Comparison of ENCODE assay signal across 9 cellular contexts in genomic region chr22:45235101-45235777, GRCh38. TPM values are rescaled to one million over a fixed set of nuclear protein-coding genes. Genes with fewer than 3 reads are reported as not detected.
DNase-seq lines count a peak whose midpoint lies in the region; ATAC-seq, FAIRE-seq and TF ChIP-seq lines count a peak whose summit lies in the region.
"Had no signal": no experiment of that assay in that cellular context is flagged by ENCODE, and none has a peak within 500 bp of the region (broad histone marks: within the 10 kb centered on the region; RNA-seq: fewer than 3 reads in every experiment).

No MANE protein-coding gene starts in this region.

- H3K27ac Mint-ChIP-seq in effector memory CD8-positive, alpha-beta T cell, result peak overlapping the region in 1 of 2 donors; percentile 60

- FAIRE-seq in GM12891 (lab: Jason Lieb, UNC), result peak; percentile 94
- no peak for FAIRE-seq in H54 (lab: Jason Lieb, UNC)

- peaks cover 19 to 47% of the 10 kb centered on the region in 2 donors for H3K4me1 Mint-ChIP-seq in effector memory CD8-positive, alpha-beta T cell (ENCODE audit: low read depth in 2 of 2)

- no peaks in the 10 kb centered on the region for H3K27me3 Mint-ChIP-seq in effector memory CD8-positive, alpha-beta T cell

- DNase-seq in GM12891 (ENCODE audit: insufficient read length, low spot score), result peak; percentile 80
- DNase-seq in KG1 (lab: John Stamatoyannopoulos, UW), result peak; percentile 51
- DNase-seq in effector memory CD8-positive, alpha-beta T cell, result peak in 1 of 3 experiments; percentile 23
- no peak for DNase-seq in putamen (ENCODE audit: low spot score)
- no peak for DNase-seq in H54 (ENCODE audit: insufficient read length, low spot score)
- DNase-seq in AG20443 (ENCODE audit: low spot score), result no peak
- no peak for DNase-seq in 8988T

- peak; percentile 61 for ATAC-seq in GM21381 (IDR thresholded peaks at IDR 0.05; ENCODE audit: unreplicated experiment)
- ATAC-seq in effector memory CD8-positive, alpha-beta T cell (replicated peaks), result peak; percentile 85
- ATAC-seq: body of pancreas had no signal

- H3K9me3 Mint-ChIP-seq in effector memory CD8-positive, alpha-beta T cell, result no peaks in the 10 kb centered on the region

- peak; percentile 59 for TF ChIP-seq POLR2A in GM12891 (IDR thresholded peaks at IDR 0.05; ENCODE audit: low read depth, low read length)
- TF ChIP-seq POLR2A in H54 (IDR thresholded peaks at IDR 0.05; ENCODE audit: low read depth, low read length), result no peak

- peak overlapping the region in 1 of 2 donors; percentile 74 for H3K4me3 Mint-ChIP-seq in effector memory CD8-positive, alpha-beta T cell

- H3K36me3 Mint-ChIP-seq in effector memory CD8-positive, alpha-beta T cell (ENCODE audit: insufficient read depth), result peaks cover 19% of the 10 kb centered on the region

TF ChIP-seq in GM12891, 5 proteins besides CTCF, POLR2A, EP300 and RAD21:
- TF ChIP-seq TAF1 (IDR thresholded peaks at IDR 0.05; ENCODE audit: low read depth, low read length) (no peak), SPI1 (IDR thresholded peaks at IDR 0.05; ENCODE audit: low read depth, low read length) (peak; percentile 91), POLR2AphosphoS5 (IDR thresholded peaks at IDR 0.05; ENCODE audit: low read depth, low read length) (no peak), POU2F2 (IDR thresholded peaks at IDR 0.05; ENCODE audit: low read depth, low read length) (peak; percentile 47; the same call in 1 of the 2 replicates)

RNA-seq across cellular contexts. Expression of gene KIAA0930, which starts 5.5 kb away (rescaled TPM):
- polyA plus RNA-seq in GM12891 (2012; ENCODE audit: low read depth, missing spikeins), result 43.1 TPM

RNA-seq across cellular contexts. Expression of gene UPK3A, which starts 49.5 kb away (rescaled TPM):
- polyA plus RNA-seq in GM12891 (2012; ENCODE audit: low read depth, missing spikeins), result not detected

Comparison
In these comparisons a context has a peak if more than half of its experiments do, and no peak if none do; other contexts are left out.
1. DNase-seq: peak in GM12891 (single experiment) and KG1 (single experiment); none in putamen (single experiment), H54 (single experiment), AG20443 (single experiment) and 8988T (single experiment).